In the genomic region with DNA sequence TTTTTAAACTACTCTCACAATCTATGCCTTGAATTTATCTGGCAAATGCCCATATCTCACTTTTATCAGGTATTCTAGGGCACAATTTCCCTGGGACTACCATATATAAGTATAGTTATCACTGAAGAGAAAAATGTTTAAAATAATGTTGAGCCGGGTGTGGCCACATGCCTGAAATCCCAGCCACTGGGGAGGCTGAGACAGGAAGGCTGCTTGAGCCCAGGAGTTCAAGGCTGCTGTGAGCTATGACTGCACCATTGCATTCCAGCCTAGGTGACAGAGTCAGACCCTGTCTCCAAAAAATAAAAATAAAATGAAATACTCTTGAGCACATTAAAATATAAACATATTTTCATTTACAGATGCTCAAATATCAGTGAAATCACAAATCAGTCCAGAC, we compare ENCODE assay signal across 22 cellular contexts. TPM values are rescaled to one million over a fixed set of nuclear protein-coding genes. Genes with fewer than 3 reads are reported as not detected.
DNase-seq lines count a peak whose midpoint lies in the region; ATAC-seq and TF ChIP-seq lines count a peak whose summit lies in the region.
"Had no signal": no experiment of that assay in that cellular context is flagged by ENCODE, and none has a peak within 500 bp of the region (broad histone marks: within the 10 kb centered on the region; RNA-seq: fewer than 3 reads in every experiment).

No MANE protein-coding gene starts in this region.

- H3K36me3 ChIP-seq in brain microvascular endothelial cell (replicated peaks), result no peaks in the 10 kb centered on the region
- no peaks in the 10 kb centered on the region for H3K36me3 ChIP-seq in uterus
- no peaks in the 10 kb centered on the region for H3K36me3 ChIP-seq in transverse colon
- H3K36me3 ChIP-seq: colonic mucosa, tibial artery had no signal

- H3K27me3 ChIP-seq in brain microvascular endothelial cell (replicated peaks) (no peaks in the 10 kb centered on the region), uterus (no peaks in the 10 kb centered on the region), transverse colon (no peaks in the 10 kb centered on the region)
- H3K27me3 ChIP-seq: colonic mucosa, tibial artery had no signal

- H3K9me3 ChIP-seq in uterus (no peaks in the 10 kb centered on the region), transverse colon (no peaks in the 10 kb centered on the region)
- H3K9me3 ChIP-seq: colonic mucosa, tibial artery had no signal

- DNase-seq in NCI-H748 (lab: John Stamatoyannopoulos, UW; ENCODE audit: unreplicated experiment) (peak; percentile 29), NCI-H748 treated with DMSO at 0.1 percent for 48 hours (lab: John Stamatoyannopoulos, UW) (no peak), NB4 (ENCODE audit: low read depth) (peak; percentile 26), brain microvascular endothelial cell (no peak), uterus (no peak), transverse colon (no peak), amygdala (lab: John Stamatoyannopoulos, UW) (no peak)
- DNase-seq: activated CD4-positive, CD25-positive, alpha-beta regulatory T cell treated with anti-CD3 and anti-CD28 coated beads, Interleukin-2, amount 50 U/mL, for 72 hours; activated T-cell treated with anti-CD3 and anti-CD28 coated beads, Interleukin-2, amount 50 U/mL, for 72 hours; C1 segment of cervical spinal cord; colonic mucosa; endodermal cell; KG1; naive thymus-derived CD8-positive, alpha-beta T cell; NCI-H1048; NCI-H2029; posterior cingulate gyrus; RPMI8226; tibial artery had no signal

- TF ChIP-seq POLR2A in NB4 (IDR thresholded peaks at IDR 0.05; ENCODE audit: extremely low read depth, insufficient read length) (no peak), uterus (IDR thresholded peaks at IDR 0.05) (no peak), transverse colon (IDR thresholded peaks at IDR 0.05) (no peak)

- ATAC-seq in HG03139 (IDR thresholded peaks at IDR 0.05; ENCODE audit: unreplicated experiment), result no peak
- ATAC-seq: activated naive CD4-positive, alpha-beta T cell treated with anti-CD3 and anti-CD28 coated beads, Interleukin-2, amount 50 U/mL, for 72 hours; activated T-cell treated with anti-CD3 and anti-CD28 coated beads, Interleukin-2, amount 50 U/mL, for 72 hours; naive thymus-derived CD8-positive, alpha-beta T cell had no signal

- WGBS in transverse colon (ENCODE audit: low coverage in 1 of 2), 2 donors, result 77 to 80% methylated on average over 1 of the region's 1 CpG

- TF ChIP-seq CTCF in NB4 (IDR thresholded peaks at IDR 0.05; ENCODE audit: low read depth, low read length) (no peak), brain microvascular endothelial cell (IDR thresholded peaks at IDR 0.05; ENCODE audit: low read depth, low read length, missing control alignments) (no peak), uterus (IDR thresholded peaks at IDR 0.05) (no peak), transverse colon (IDR thresholded peaks at IDR 0.05) (no peak)

- in situ Hi-C loops in brain microvascular endothelial cell (cut with HindIII; ENCODE audit: low pct_ligation_motif_present, low sequenced_read_pairs), result no loop called here
- in situ Hi-C loops in transverse colon (cut with MboI; ENCODE audit: low pct_ligation_motif_present in 1 of 4, low pct_unique_long_range_greater_than_20kb in 1 of 4, low sequenced_read_pairs in 3 of 4), result loop anchor here in 1 of 4 donors (25.0 kb wide), 1 partner anchor 166 kb away; no protein-coding TSS in a partner anchor

- intact Hi-C loops in uterus (cut with DNase I; ENCODE audit: low total_unique reads) (no loop called here), transverse colon (cut with DNase I; ENCODE audit: low total_unique reads) (no loop called here)

- H3K4me1 ChIP-seq in uterus, result peaks cover 0 to 16% of the 10 kb centered on the region in 2 donors
- peaks cover 0 to 30% (median 8%) of the 10 kb centered on the region in 4 donors for H3K4me1 ChIP-seq in transverse colon

- H3K4me3 ChIP-seq in NB4 (ENCODE audit: low read depth, low read length), result peak overlapping the region; percentile 38
- H3K4me3 ChIP-seq in brain microvascular endothelial cell (ENCODE audit: low read depth, low read length), result no peak overlapping the region
- no peak overlapping the region for H3K4me3 ChIP-seq in uterus
- no peak overlapping the region for H3K4me3 ChIP-seq in transverse colon
- H3K4me3 ChIP-seq: colonic mucosa, tibial artery had no signal

- no peak for TF ChIP-seq EP300 in transverse colon (IDR thresholded peaks at IDR 0.05; ENCODE audit: low read depth)

- H3K27ac ChIP-seq in brain microvascular endothelial cell (peak overlapping the region; percentile 85), uterus (peak overlapping the region; percentile 22 to 48), transverse colon (no peak overlapping the region)
- H3K27ac ChIP-seq: 22Rv1, colonic mucosa had no signal

RNA-seq across cellular contexts. Expression of gene KATNAL1, which starts 4.1 kb away (rescaled TPM):
- total RNA-seq in uterus (10 to 100 TPM; 24.1 to 65.3 (median 49.9) TPM), transverse colon (1 to 10 TPM; 4.4 to 9.8 (median 6.7) TPM)

Comparison
In these comparisons a context has a peak if more than half of its experiments do, and no peak if none do; other contexts are left out.
1. DNase-seq: peak in NCI-H748 (single experiment) and NB4 (single experiment); none in NCI-H748 treated with DMSO at 0.1 percent for 48 hours (single experiment), brain microvascular endothelial cell (single experiment), uterus (0 of 2), transverse colon (single experiment) and amygdala (0 of 56).
2. H3K27ac ChIP-seq: peak in brain microvascular endothelial cell (single experiment) and uterus (2 of 2); none in transverse colon (0 of 4).